ENCODE assay signal across 12 cellular contexts in the genomic region with DNA sequence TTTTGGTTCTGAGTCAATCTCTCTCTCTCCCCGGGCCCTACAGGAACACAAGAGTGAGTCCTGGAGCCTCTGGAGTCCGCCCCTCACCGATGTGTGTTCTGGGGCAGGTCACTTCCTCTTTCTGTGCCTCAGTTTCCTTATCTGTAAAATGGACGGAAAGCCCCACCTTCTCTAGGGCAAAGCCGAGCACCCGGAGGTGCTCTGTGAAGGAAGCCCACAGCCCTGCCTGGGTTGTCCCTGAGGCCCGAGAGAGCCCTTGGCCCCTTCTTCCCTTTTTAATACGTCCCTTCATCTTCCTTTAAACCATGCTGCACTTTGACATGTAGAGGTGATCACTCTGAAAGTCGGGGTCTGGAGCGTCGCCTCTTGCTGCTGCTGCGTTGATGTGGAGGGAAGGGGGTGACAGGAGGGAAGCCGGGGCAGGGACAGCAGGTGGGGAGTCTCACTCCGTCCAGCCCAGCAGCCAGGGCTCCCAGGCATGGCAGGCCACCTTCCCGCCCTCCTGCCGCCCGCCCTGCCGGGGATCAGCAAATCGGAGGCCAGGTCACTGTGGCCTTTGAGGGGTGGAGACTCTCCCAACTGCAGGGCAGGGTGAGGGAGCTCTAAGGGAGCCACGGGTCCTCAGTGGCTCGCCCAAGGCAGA.
A peak's percentile ranks its signal among the peaks of the same experiment; 100 is the strongest.
DNase-seq lines count a peak whose midpoint lies in the region; ATAC-seq and TF ChIP-seq lines count a peak whose summit lies in the region.
"Had no signal": no experiment of that assay in that cellular context is flagged by ENCODE, and none has a peak within 500 bp of the region (broad histone marks: within the 10 kb centered on the region; RNA-seq: fewer than 3 reads in every experiment).

No MANE protein-coding gene starts in this region.

- no peaks in the 10 kb centered on the region for H3K9me2 ChIP-seq in OCI-LY1 (ENCODE audit: low read depth, low read length)

- H3K4me3 Mint-ChIP-seq in activated CD4-positive, alpha-beta T cell treated with anti-CD3 and anti-CD28 coated beads, Interleukin-2, amount 10 ng/mL, durations not matched to agents 24 days and 14 days: peak overlapping the region; percentile 22
- H3K4me3 Mint-ChIP-seq in dendritic cell treated with granulocyte-macrophage colony-stimulating factor and Interleukin-4, amounts not matched to agents 40 ng/mL and 50 ng/mL, for 4 days: no peak overlapping the region
- H3K4me3 Mint-ChIP-seq in naive thymus-derived CD4-positive, alpha-beta T cell: no peak overlapping the region

- no peak for DNase-seq in activated CD4-positive, alpha-beta T cell treated with anti-CD3 and anti-CD28 coated beads, Interleukin-2, amount 10 ng/mL, durations not matched to agents 24 days and 14 days
- no peak for DNase-seq in activated CD4-positive, alpha-beta T cell treated with anti-CD3 and anti-CD28 coated beads, Interleukin-2, amount 50 U/mL, for 1 hour
- DNase-seq in spleen (peak; percentile 75), foreskin melanocyte (no peak), T-helper 9 cell (no peak)
- DNase-seq in naive thymus-derived CD4-positive, alpha-beta T cell: no peak
- DNase-seq: NCI-H2107 had no signal

- H3K4me2 ChIP-seq in OCI-LY1 (ENCODE audit: low read length): peak overlapping the region; percentile 56

- H3K4me1 ChIP-seq in OCI-LY1 (ENCODE audit: insufficient read depth, low read length, severe bottlenecking) (peaks cover 100% of the 10 kb centered on the region), spleen (peaks cover 29 to 70% (median 45%) of the 10 kb centered on the region in 6 donors)
- peaks cover 10 to 51% of the 10 kb centered on the region in 2 donors for H3K4me1 ChIP-seq in naive thymus-derived CD4-positive, alpha-beta T cell (ENCODE audit: control insufficient read depth in 2 of 2, insufficient read depth in 2 of 2, low read length in 2 of 2)
- H3K4me1 ChIP-seq: testis had no signal

- H3K4me1 Mint-ChIP-seq in activated CD4-positive, alpha-beta T cell treated with anti-CD3 and anti-CD28 coated beads, Interleukin-2, amount 10 ng/mL, durations not matched to agents 24 days and 14 days: peaks cover 73% of the 10 kb centered on the region
- H3K4me1 Mint-ChIP-seq in dendritic cell treated with granulocyte-macrophage colony-stimulating factor and Interleukin-4, amounts not matched to agents 40 ng/mL and 50 ng/mL, for 4 days (ENCODE audit: low read depth): peaks cover 81% of the 10 kb centered on the region
- peaks cover 31 to 77% (median 40%) of the 10 kb centered on the region in 7 donors for H3K4me1 Mint-ChIP-seq in naive thymus-derived CD4-positive, alpha-beta T cell

- no peaks in the 10 kb centered on the region for H3K9me3 ChIP-seq in OCI-LY1 (ENCODE audit: low read length)
- no peaks in the 10 kb centered on the region for H3K9me3 ChIP-seq in spleen
- H3K9me3 ChIP-seq in naive thymus-derived CD4-positive, alpha-beta T cell (ENCODE audit: control insufficient read depth in 2 of 3, low read length in 3 of 3): no peaks in the 10 kb centered on the region
- H3K9me3 ChIP-seq: mucosa of descending colon, Peyer's patch, testis had no signal

- WGBS in spleen, 5 donors: 74 to 84% (median 79%) methylated on average over 19 to 21 of the region's 21 CpGs

- no peaks in the 10 kb centered on the region for H3F3A ChIP-seq in OCI-LY1 (ENCODE audit: insufficient read depth, low read length)

- TF ChIP-seq POLR2A in spleen (IDR thresholded peaks at IDR 0.05): no peak

- no peak overlapping the region for H2AFZ ChIP-seq in OCI-LY1 (ENCODE audit: low read length)

- CTCF ChIA-PET in naive thymus-derived CD4-positive, alpha-beta T cell (lab: Charles Lee): no interaction called here

- no peak for ATAC-seq in naive thymus-derived CD4-positive, alpha-beta T cell

- peak overlapping the region; percentile 99 for H3K27ac Mint-ChIP-seq in activated CD4-positive, alpha-beta T cell treated with anti-CD3 and anti-CD28 coated beads, Interleukin-2, amount 10 ng/mL, durations not matched to agents 24 days and 14 days
- H3K27ac Mint-ChIP-seq in dendritic cell treated with granulocyte-macrophage colony-stimulating factor and Interleukin-4, amounts not matched to agents 40 ng/mL and 50 ng/mL, for 4 days: peak overlapping the region; percentile 98
- H3K27ac Mint-ChIP-seq in naive thymus-derived CD4-positive, alpha-beta T cell: peak overlapping the region in 4 of 9 donors; percentile 21 to 97 (median 60)

- peak overlapping the region; percentile 46 for H3K9ac ChIP-seq in OCI-LY1 (ENCODE audit: low read length)

- intact Hi-C loops in activated CD4-positive, alpha-beta T cell treated with anti-CD3 and anti-CD28 coated beads, Interleukin-2, amount 10 ng/mL, durations not matched to agents 24 days and 14 days (cut with micrococcal nuclease): loop anchor here (1.0 to 10.0 kb wide), 5 partner anchors 31 to 1109 kb away; no protein-coding TSS in a partner anchor
- intact Hi-C loops in dendritic cell treated with granulocyte-macrophage colony-stimulating factor and Interleukin-4, amounts not matched to agents 40 ng/mL and 50 ng/mL, for 4 days (cut with micrococcal nuclease): loop anchor here (2.0 to 5.0 kb wide), 2 partner anchors 37 to 137 kb away; a partner anchor contains a TSS
- intact Hi-C loops in spleen (cut with DNase I; ENCODE audit: low total_unique reads): no loop called here
- intact Hi-C loops in naive thymus-derived CD4-positive, alpha-beta T cell (cut with micrococcal nuclease): loop anchor here (1.0 to 10.0 kb wide), 4 partner anchors 21 to 1091 kb away; no protein-coding TSS in a partner anchor

- H3K79me2 ChIP-seq in OCI-LY1 (ENCODE audit: insufficient read depth, low read length): no peaks in the 10 kb centered on the region

- no peaks in the 10 kb centered on the region for H3K36me3 Mint-ChIP-seq in activated CD4-positive, alpha-beta T cell treated with anti-CD3 and anti-CD28 coated beads, Interleukin-2, amount 10 ng/mL, durations not matched to agents 24 days and 14 days (ENCODE audit: low read depth)
- H3K36me3 Mint-ChIP-seq in dendritic cell treated with granulocyte-macrophage colony-stimulating factor and Interleukin-4, amounts not matched to agents 40 ng/mL and 50 ng/mL, for 4 days (ENCODE audit: low read depth): no peaks in the 10 kb centered on the region
- H3K36me3 Mint-ChIP-seq in naive thymus-derived CD4-positive, alpha-beta T cell: peaks cover 0 to 3% (median 0%) of the 10 kb centered on the region in 5 donors

- peaks cover 20% of the 10 kb centered on the region; the same call in 1 of the 2 replicates for H3K36me3 ChIP-seq in OCI-LY1 (ENCODE audit: insufficient read depth, low read length)
- H3K36me3 ChIP-seq in spleen: no peaks in the 10 kb centered on the region
- no peaks in the 10 kb centered on the region for H3K36me3 ChIP-seq in naive thymus-derived CD4-positive, alpha-beta T cell (ENCODE audit: control insufficient read depth in 2 of 3, insufficient read depth in 3 of 3, low read length in 3 of 3)
- H3K36me3 ChIP-seq: Peyer's patch had no signal

- H3K27ac ChIP-seq in OCI-LY1 (ENCODE audit: low read depth, low read length, poor library complexity, severe bottlenecking) (peak overlapping the region; percentile 98), spleen (peak overlapping the region in 4 of 8 donors; percentile 83 to 88 (median 85))
- no peak overlapping the region for H3K27ac ChIP-seq in naive thymus-derived CD4-positive, alpha-beta T cell (ENCODE audit: low read depth, low read length)
- H3K27ac ChIP-seq: testis had no signal

- H3K27me3 ChIP-seq in OCI-LY1 (ENCODE audit: insufficient read depth, low read length) (no peaks in the 10 kb centered on the region), spleen (replicated peaks in 1 of 7) (peaks cover 0 to 26% (median 0%) of the 10 kb centered on the region in 7 donors)
- H3K27me3 ChIP-seq in naive thymus-derived CD4-positive, alpha-beta T cell (ENCODE audit: control insufficient read depth in 2 of 2, insufficient read depth in 2 of 2, low read length in 2 of 2): no peaks in the 10 kb centered on the region
- H3K27me3 ChIP-seq: Peyer's patch, testis had no signal

- no peaks in the 10 kb centered on the region for H3K9me3 Mint-ChIP-seq in activated CD4-positive, alpha-beta T cell treated with anti-CD3 and anti-CD28 coated beads, Interleukin-2, amount 10 ng/mL, durations not matched to agents 24 days and 14 days
- no peaks in the 10 kb centered on the region for H3K9me3 Mint-ChIP-seq in dendritic cell treated with granulocyte-macrophage colony-stimulating factor and Interleukin-4, amounts not matched to agents 40 ng/mL and 50 ng/mL, for 4 days
- H3K9me3 Mint-ChIP-seq in naive thymus-derived CD4-positive, alpha-beta T cell: peaks cover 0 to 3% (median 0%) of the 10 kb centered on the region in 11 donors

- TF ChIP-seq CTCF in OCI-LY1 (IDR thresholded peaks at IDR 0.05; ENCODE audit: low read length): no peak
- no peak for TF ChIP-seq CTCF in spleen (IDR thresholded peaks at IDR 0.05 in 8 of 11, conservative IDR thresholded peaks at IDR 0.05 in 3 of 11)

- POLR2A ChIA-PET in naive thymus-derived CD4-positive, alpha-beta T cell (lab: Charles Lee): no interaction called here

- no peaks in the 10 kb centered on the region for H4K20me1 ChIP-seq in OCI-LY1 (ENCODE audit: insufficient read depth, low read length)

- no peaks in the 10 kb centered on the region for H3K27me3 Mint-ChIP-seq in activated CD4-positive, alpha-beta T cell treated with anti-CD3 and anti-CD28 coated beads, Interleukin-2, amount 10 ng/mL, durations not matched to agents 24 days and 14 days
- H3K27me3 Mint-ChIP-seq in dendritic cell treated with granulocyte-macrophage colony-stimulating factor and Interleukin-4, amounts not matched to agents 40 ng/mL and 50 ng/mL, for 4 days: peaks cover 8% of the 10 kb centered on the region
- H3K27me3 Mint-ChIP-seq in naive thymus-derived CD4-positive, alpha-beta T cell: no peaks in the 10 kb centered on the region

- peak overlapping the region; percentile 7 for H3K4me3 ChIP-seq in OCI-LY1 (ENCODE audit: low read depth, low read length, poor library complexity, severe bottlenecking)
- no peak overlapping the region for H3K4me3 ChIP-seq in spleen
- no peak overlapping the region for H3K4me3 ChIP-seq in naive thymus-derived CD4-positive, alpha-beta T cell (ENCODE audit: low read length)
- H3K4me3 ChIP-seq: mucosa of descending colon, Peyer's patch, testis had no signal
